ENCODE assay signal across 19 cellular contexts in the genomic region with DNA sequence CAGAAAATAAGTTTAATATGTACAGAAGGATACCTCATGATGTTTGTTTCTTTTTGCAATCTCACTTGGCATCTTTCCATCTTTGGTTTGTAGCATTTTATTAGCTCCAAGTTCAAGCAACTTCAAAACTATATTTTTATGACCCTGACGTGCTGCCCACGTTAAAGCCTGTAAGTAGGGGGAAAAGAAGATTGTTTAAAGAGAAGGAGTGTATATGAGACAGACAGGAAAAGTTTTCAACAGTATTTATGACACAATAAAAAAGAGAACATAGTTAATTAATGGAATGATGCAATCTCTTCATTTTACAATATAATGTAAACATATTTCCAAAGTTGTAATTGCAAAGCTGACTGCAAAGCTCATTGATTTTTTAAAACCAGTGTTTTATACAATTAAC. TPM values are rescaled to one million over a fixed set of nuclear protein-coding genes. Genes with fewer than 3 reads are reported as not detected.
"Had no signal": no experiment of that assay in that cellular context is flagged by ENCODE, and none has a peak within 500 bp of the region (broad histone marks: within the 10 kb centered on the region; RNA-seq: fewer than 3 reads in every experiment).

No MANE protein-coding gene starts in this region.

- H3K9me3 ChIP-seq: body of pancreas, esophagus squamous epithelium, neutrophil had no signal

- DNase-seq: activated CD4-positive, alpha-beta memory T cell treated with anti-CD3 and anti-CD28 coated beads for 36 hours; activated CD4-positive, alpha-beta T cell treated with anti-CD3 and anti-CD28 coated beads for 1 hour; activated gamma-delta T cell; activated T-cell treated with anti-CD3 and anti-CD28 coated beads, Interleukin-2, amount 50 U/mL, for 48 hours; amygdala; body of pancreas; caudate nucleus; esophagus squamous epithelium; foreskin keratinocyte; mesenchymal stem cell; natural killer cell; stimulated activated CD4-positive, alpha-beta T cell treated with anti-CD3 and anti-CD28 coated beads, Interleukin-2, amount 100 ng/mL, for 48 hours; stimulated activated naive B cell treated with anti-CD40 and anti-IgM and Interleukin-4, amounts not matched to agents 10 μg/mL and 1 μg/mL and 100 μg/mL, for 72 hours; T1000; tibial artery had no signal

- H3K27ac ChIP-seq: coronary artery, esophagus squamous epithelium, foreskin keratinocyte, neutrophil, parathyroid adenoma, tibial artery had no signal

- H3K36me3 ChIP-seq: esophagus squamous epithelium, neutrophil, tibial artery had no signal

- H3K4me3 ChIP-seq: body of pancreas, coronary artery, esophagus squamous epithelium, tibial artery had no signal

- H3K27me3 ChIP-seq: body of pancreas, esophagus squamous epithelium, foreskin keratinocyte, neutrophil, tibial artery had no signal

- H3K4me1 ChIP-seq: esophagus squamous epithelium, foreskin keratinocyte, parathyroid adenoma, tibial artery had no signal

- ATAC-seq: activated naive CD4-positive, alpha-beta T cell treated with anti-CD3 and anti-CD28 coated beads, Interleukin-2, amount 50 U/mL, for 72 hours; body of pancreas; natural killer cell; stimulated activated naive B cell treated with anti-CD40 and anti-IgM and Interleukin-4, amounts not matched to agents 10 μg/mL and 1 μg/mL and 100 μg/mL, for 72 hours had no signal

RNA-seq across cellular contexts. Expression of gene ASZ1, which starts 42.6 kb away (rescaled TPM):
- total RNA-seq: activated CD4-positive, alpha-beta memory T cell treated with anti-CD3 and anti-CD28 coated beads for 36 hours; activated naive CD4-positive, alpha-beta T cell treated with anti-CD3 and anti-CD28 coated beads, Interleukin-2, amount 50 U/mL, for 72 hours; body of pancreas; esophagus squamous epithelium; foreskin keratinocyte; natural killer cell had no signal
